15 cellular contexts compared by ENCODE assay signal in the genomic region with DNA sequence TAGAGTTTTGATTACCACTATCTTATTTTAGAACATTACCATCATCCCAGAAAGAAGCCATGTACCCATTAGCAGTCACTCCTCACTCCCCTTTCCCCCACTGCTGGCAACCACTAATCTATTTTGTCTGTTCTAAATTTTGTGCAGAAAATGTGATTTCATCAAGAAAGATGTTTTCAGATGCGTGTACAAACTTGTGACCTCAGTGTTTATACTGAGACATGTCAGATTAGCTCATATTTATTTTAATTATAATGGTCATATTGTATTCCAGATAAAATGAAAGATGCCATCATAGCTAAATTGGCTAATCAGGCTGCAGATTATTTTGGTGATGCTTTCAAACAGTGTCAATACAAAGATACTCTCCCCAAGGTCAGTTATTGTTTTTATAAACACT.
"Had no signal": no experiment of that assay in that cellular context is flagged by ENCODE, and none has a peak within 500 bp of the region (broad histone marks: within the 10 kb centered on the region; RNA-seq: fewer than 3 reads in every experiment).

No MANE protein-coding gene starts in this region.

- H3K27ac ChIP-seq: ascending aorta, foreskin keratinocyte, ovary had no signal

- ATAC-seq: foreskin keratinocyte; stimulated activated effector memory CD8-positive, alpha-beta T cell treated with anti-CD3 and anti-CD28 coated beads, Interleukin-12 subunit alpha, Interleukin-12 subunit beta, amount 100 ng/mL, for 72 hours; WTC11 had no signal

- H3K4me1 ChIP-seq: ascending aorta had no signal

- H3K9me3 ChIP-seq: ascending aorta, ovary had no signal

- H3K36me3 ChIP-seq: ovary had no signal

- H3K27ac Mint-ChIP-seq: activated T-helper 1 cell treated with anti-CD3 and anti-CD28 coated beads, Interleukin-12 subunit alpha, Interleukin-12 subunit beta, Interleukin-2, Interleukin-4 antibody, amounts not matched to agents 30 ng/mL and 10 ng/mL and 1 ng/mL, durations not matched to agents 14 hours and 24 hours and 36 hours; endodermal cell; mesothelial cell of epicardium; WTC11 had no signal

- H3K27me3 ChIP-seq: ascending aorta, dorsolateral prefrontal cortex, foreskin keratinocyte, ovary had no signal

- H3K4me3 Mint-ChIP-seq: activated T-helper 1 cell treated with anti-CD3 and anti-CD28 coated beads, Interleukin-12 subunit alpha, Interleukin-12 subunit beta, Interleukin-2, Interleukin-4 antibody, amounts not matched to agents 30 ng/mL and 10 ng/mL and 1 ng/mL, durations not matched to agents 14 hours and 24 hours and 36 hours; endodermal cell; mesothelial cell of epicardium; neural crest cell; stimulated activated effector memory CD8-positive, alpha-beta T cell treated with anti-CD3 and anti-CD28 coated beads, Interleukin-12 subunit alpha, Interleukin-12 subunit beta, amount 100 ng/mL, for 72 hours; WTC11 had no signal

- DNase-seq: activated CD4-positive, alpha-beta T cell treated with anti-CD3 and anti-CD28 coated beads for 48 hours; activated CD8-positive, alpha-beta memory T cell treated with anti-CD3 and anti-CD28 coated beads for 24 hours; activated naive CD4-positive, alpha-beta T cell; dorsolateral prefrontal cortex; endodermal cell; ovary; stimulated activated CD4-positive, alpha-beta T cell treated with anti-CD3 and anti-CD28 coated beads, Interleukin-12 subunit alpha, Interleukin-12 subunit beta, amount 100 ng/mL, for 4 hours; T-helper 2 cell had no signal

- H3K4me1 Mint-ChIP-seq: endodermal cell had no signal

- H3K4me3 ChIP-seq: ascending aorta, dorsolateral prefrontal cortex, ovary had no signal
